Comparison of ENCODE assay signal across 8 cellular contexts in genomic region chr10:114767101-114767588, GRCh38. TPM values are rescaled to one million over a fixed set of nuclear protein-coding genes. Genes with fewer than 3 reads are reported as not detected.
DNase-seq lines count a peak whose midpoint lies in the region; ATAC-seq, FAIRE-seq and TF ChIP-seq lines count a peak whose summit lies in the region.

No MANE protein-coding gene starts in this region.

- H3K36me3 Mint-ChIP-seq in HFFc6 (ENCODE audit: low read depth): no peaks in the 10 kb centered on the region
- H3K36me3 Mint-ChIP-seq in stimulated activated memory B cell treated with anti-CD40 and anti-IgM and Interleukin-4, amounts not matched to agents 10 μg/mL and 1 μg/mL and 100 μg/mL, for 72 hours: no peaks in the 10 kb centered on the region

- H3K9me3 Mint-ChIP-seq in HFFc6: no peaks in the 10 kb centered on the region
- no peaks in the 10 kb centered on the region for H3K9me3 Mint-ChIP-seq in stimulated activated memory B cell treated with anti-CD40 and anti-IgM and Interleukin-4, amounts not matched to agents 10 μg/mL and 1 μg/mL and 100 μg/mL, for 72 hours

- BruUV-seq in GM12878 (replicated peaks; lab: Mats Ljungman, UMichigan): no TSS peak

- RAD21 ChIA-PET in GM12878 (lab: Charles Lee; ENCODE audit: unreplicated experiment): no interaction called here

- H3K4me3 ChIP-seq in A549 (peak overlapping the region; percentile 96), GM12878 (peak overlapping the region; percentile 36; the same call in 1 of the 2 replicates), kidney (ENCODE audit: low read length in 2 of 2) (peak overlapping the region; percentile 66 to 72), tibial artery (peak overlapping the region; percentile 53 to 71)

- TF ChIP-seq RAD21 in A549 (conservative IDR thresholded peaks at IDR 0.05 in 1 of 2, IDR thresholded peaks at IDR 0.05 in 1 of 2): no peak
- no peak for TF ChIP-seq RAD21 in GM12878 (IDR thresholded peaks at IDR 0.05; ENCODE audit: insufficient read depth, low read depth, low read length)

- SMC1A ChIA-PET in GM12878 (lab: Charles Lee; ENCODE audit: uncharacterized antibody, unreplicated experiment): no interaction called here

- no peak overlapping the region for H2AFZ ChIP-seq in GM12878 (ENCODE audit: control insufficient read depth, low read depth, low read length)

- peak overlapping the region; percentile 86 for H3K4me2 ChIP-seq in A549
- H3K4me2 ChIP-seq in GM12878 (ENCODE audit: control insufficient read depth, insufficient read depth): peak overlapping the region; percentile 42; the same call in 1 of the 2 replicates

- ATAC-seq in A549 (peak in 1 of 2 experiments; percentile 58; a peak in 3 of 6 replicates), GM12878 (no peak), GM21390 (IDR thresholded peaks at IDR 0.05; ENCODE audit: unreplicated experiment) (no peak), HG02884 (IDR thresholded peaks at IDR 0.05; ENCODE audit: unreplicated experiment) (no peak)
- no peak for ATAC-seq in stimulated activated memory B cell treated with anti-CD40 and anti-IgM and Interleukin-4, amounts not matched to agents 10 μg/mL and 1 μg/mL and 100 μg/mL, for 72 hours

- no peak for TF ChIP-seq EP300 in A549 (IDR thresholded peaks at IDR 0.05)
- TF ChIP-seq EP300 in GM12878 (IDR thresholded peaks at IDR 0.05; ENCODE audit: borderline replicate concordance in 1 of 2, control insufficient read depth in 1 of 2, low read depth in 2 of 2, low read length in 2 of 2): no peak

- H3K9me3 ChIP-seq in A549 (no peaks in the 10 kb centered on the region), GM12878 (replicated peaks; ENCODE audit: control insufficient read depth, insufficient read depth, low read length) (no peaks in the 10 kb centered on the region), kidney (ENCODE audit: control insufficient read depth in 1 of 2, low read length in 2 of 2) (no peaks in the 10 kb centered on the region), tibial artery (no peaks in the 10 kb centered on the region)

- FAIRE-seq in A549 (lab: Jason Lieb, UNC) (no peak), GM12878 (lab: Jason Lieb, UNC) (no peak), kidney (lab: Jason Lieb, UNC) (no peak)

- DNase-seq in A549 (ENCODE audit: low read depth in 1 of 2, low spot score in 1 of 2) (peak in 1 of 2 experiments; percentile 24), HFFc6 (peak; percentile 60), GM12878 (ENCODE audit: low read depth, low spot score) (no peak), kidney (no peak), tibial artery (no peak)

- H3K4me1 ChIP-seq in A549: peaks cover 16% of the 10 kb centered on the region; the same call in 2 of the 3 replicates
- H3K4me1 ChIP-seq in GM12878 (ENCODE audit: control insufficient read depth, insufficient read depth, low read length): no peaks in the 10 kb centered on the region
- no peaks in the 10 kb centered on the region for H3K4me1 ChIP-seq in kidney (ENCODE audit: control insufficient read depth in 1 of 2, insufficient read depth in 1 of 2, low read depth in 1 of 2, low read length in 2 of 2)
- peaks cover 0 to 17% (median 12%) of the 10 kb centered on the region in 4 donors for H3K4me1 ChIP-seq in tibial artery

- H3K4me3 Mint-ChIP-seq in HFFc6: peak overlapping the region; percentile 91
- no peak overlapping the region for H3K4me3 Mint-ChIP-seq in stimulated activated memory B cell treated with anti-CD40 and anti-IgM and Interleukin-4, amounts not matched to agents 10 μg/mL and 1 μg/mL and 100 μg/mL, for 72 hours

- POLR2A ChIA-PET in A549 (lab: Yijun Ruan, JAX): no interaction called here
- POLR2A ChIA-PET in GM12878 (lab: Charles Lee): no interaction called here

- CTCF ChIA-PET in A549 (lab: Yijun Ruan, JAX) (interaction anchor here (0.7 to 1.5 kb wide), 5 partner anchors 19 to 296 kb away, joined by 3 to 7 read pairs (median 3); no protein-coding TSS in a partner anchor), GM12878 (lab: Yijun Ruan, JAX) (interaction anchor here (0.6 to 1.1 kb wide), 2 partner anchors 19 to 215 kb away, joined by 3 read pairs; no protein-coding TSS in a partner anchor)

- peak overlapping the region; percentile 67 for H3K27ac Mint-ChIP-seq in HFFc6
- no peak overlapping the region for H3K27ac Mint-ChIP-seq in stimulated activated memory B cell treated with anti-CD40 and anti-IgM and Interleukin-4, amounts not matched to agents 10 μg/mL and 1 μg/mL and 100 μg/mL, for 72 hours

- H3K79me2 ChIP-seq in GM12878 (ENCODE audit: control insufficient read depth, insufficient read depth, low read length): no peaks in the 10 kb centered on the region

- peaks cover 0 to 12% of the 10 kb centered on the region in 2 experiments for H3K27me3 ChIP-seq in GM12878 (replicated peaks in 1 of 2; ENCODE audit: control insufficient read depth in 2 of 2, insufficient read depth in 2 of 2, low read length in 1 of 2)
- peaks cover 0 to 5% of the 10 kb centered on the region in 2 donors for H3K27me3 ChIP-seq in tibial artery

- TF ChIP-seq POLR2A in A549 (IDR thresholded peaks at IDR 0.05; ENCODE audit: low read length) (no peak), GM12878 (IDR thresholded peaks at IDR 0.05; ENCODE audit: low read depth, low read length) (no peak)

- peaks cover 30% of the 10 kb centered on the region for H3K4me1 Mint-ChIP-seq in HFFc6 (ENCODE audit: low read depth)
- no peaks in the 10 kb centered on the region for H3K4me1 Mint-ChIP-seq in stimulated activated memory B cell treated with anti-CD40 and anti-IgM and Interleukin-4, amounts not matched to agents 10 μg/mL and 1 μg/mL and 100 μg/mL, for 72 hours

- no peaks in the 10 kb centered on the region for H4K20me1 ChIP-seq in GM12878 (ENCODE audit: control insufficient read depth, insufficient read depth)

- H3K27ac ChIP-seq in A549 (peak overlapping the region; percentile 76 to 95), GM12878 (ENCODE audit: control insufficient read depth, insufficient read depth) (no peak overlapping the region), kidney (ENCODE audit: low read depth in 2 of 2, low read length in 2 of 2) (peak overlapping the region; percentile 54 to 58), tibial artery (no peak overlapping the region)

- 39% methylated on average over 8 of the region's 8 CpGs for WGBS in A549 (ENCODE audit: missing lambda C conversion rate)
- 52% methylated on average over 8 of the region's 8 CpGs for WGBS in GM12878 (ENCODE audit: insufficient coverage, insufficient replicate concordance, low lambda C conversion rate, missing lambda C conversion rate)

- peaks cover 2% of the 10 kb centered on the region; the same call in 1 of the 2 replicates for H3K27me3 Mint-ChIP-seq in HFFc6 (ENCODE audit: insufficient read depth)
- peaks cover 50% of the 10 kb centered on the region for H3K27me3 Mint-ChIP-seq in stimulated activated memory B cell treated with anti-CD40 and anti-IgM and Interleukin-4, amounts not matched to agents 10 μg/mL and 1 μg/mL and 100 μg/mL, for 72 hours

- TF ChIP-seq CTCF in A549 (IDR thresholded peaks at IDR 0.05) (no peak), HFFc6 (IDR thresholded peaks at IDR 0.05) (no peak), GM12878 (IDR thresholded peaks at IDR 0.05 in 2 of 3, conservative IDR thresholded peaks at IDR 0.05 in 1 of 3; ENCODE audit: control insufficient read depth in 2 of 3, extremely low read depth in 1 of 3, insufficient read depth in 1 of 3, low read depth in 3 of 3, low read length in 3 of 3) (no peak), kidney (IDR thresholded peaks at IDR 0.05; ENCODE audit: borderline replicate concordance, extremely low read depth, insufficient read depth) (no peak), tibial artery (IDR thresholded peaks at IDR 0.05) (no peak)

- no peak overlapping the region for H3K9ac ChIP-seq in GM12878 (ENCODE audit: control insufficient read depth, insufficient read depth, low read length)
- H3K9ac ChIP-seq in kidney (ENCODE audit: low read length in 2 of 2): peak overlapping the region in 1 of 2 donors; percentile 55

- in situ Hi-C loops in GM12878 (cut with MboI): no loop called here

- H3K36me3 ChIP-seq in GM12878 (ENCODE audit: control insufficient read depth in 2 of 2, insufficient read depth in 2 of 2, low read length in 1 of 2) (no peaks in the 10 kb centered on the region), kidney (ENCODE audit: control insufficient read depth in 1 of 2, insufficient read depth in 2 of 2, low read length in 2 of 2) (no peaks in the 10 kb centered on the region), tibial artery (no peaks in the 10 kb centered on the region)

- intact Hi-C loops in GM12878 (cut with micrococcal nuclease; ENCODE audit: unreplicated experiment): no loop called here
- intact Hi-C loops in kidney (cut with DNase I): no loop called here
- intact Hi-C loops in tibial artery (cut with DNase I; ENCODE audit: low total_unique reads): no loop called here

TF ChIP-seq in A549, 52 proteins besides CTCF, POLR2A, EP300 and RAD21:
- no peak for TF ChIP-seq KDM5A (IDR thresholded peaks at IDR 0.05)
TF ChIP-seq in A549: peak in this region for 0.

TF ChIP-seq in GM12878, 131 proteins besides CTCF, POLR2A, EP300 and RAD21 (continues in another document):
- TF ChIP-seq SMAD5 (IDR thresholded peaks at IDR 0.05; ENCODE audit: low read depth): no peak

RNA-seq across cellular contexts. Expression of gene FHIP2A, which starts 54.4 kb away (rescaled TPM):
- polyA plus RNA-seq in A549 (2011; rRNA removed) (18.2 and 18.4 TPM in 2 replicates), A549 (2017; fragmentation: RNase III; extraction: RNeasy Plus Mini Kit Qiagen cat#74134 plus additional on column Dnase treatment) (8.8 to 9.5 TPM (median 8.9 TPM) in 3 replicates), GM12878 (2011; rRNA removed) (16.8 and 24.1 TPM in 2 replicates), GM12878 (2014; fragmentation: Illumina TruSeq; extraction: Trizol) (18.0 and 21.6 TPM in 2 replicates), GM12878 (2014; fragmentation: Nextera tagmentation; extraction: Ambion mirVana) (1 to 10 TPM; 6.8 to 9.2 TPM), GM12878 (2014; rRNA removed) (10.7 and 13.0 TPM in 2 replicates), GM12878 (2016; fragmentation: Nextera tagmentation; extraction: Ambion mirVana) (10 to 100 TPM; 20.7 to 26.5 TPM), kidney (ENCODE audit: insufficient read depth, low read depth, low replicate concordance) (5.2 TPM)
- 2.1 and 2.5 TPM in 2 replicates for polyA plus RNA-seq in A549 (2012; cell fraction: cytosol; rRNA removed)
- polyA plus RNA-seq in A549 (2012; cell fraction: nucleus; rRNA removed): 7.5 and 9.2 TPM in 2 replicates
- polyA minus RNA-seq in A549 (2011; rRNA and poly(A)+ RNA removed): 22.3 and 30.3 TPM in 2 replicates
- 10 to 100 TPM; 35.1 to 54.1 (median 42.6) TPM for total RNA-seq in HFFc6 (2021; fragmentation: NEBNext Ultra II Directional; extraction: Animal tissue kit (Norgen Biotek cat#: 25700))
- total RNA-seq in GM12878 (2013; cell fraction: nucleolus; rRNA removed): 31.8 and 35.9 TPM in 2 replicates
- total RNA-seq in GM12878 (2014; rRNA removed) (10.2 and 14.0 TPM in 2 replicates), GM12878 (2014; rRNA removed; fragmentation: Illumina TruSeq; extraction: Trizol) (17.3 and 18.0 TPM in 2 replicates), GM12878 (2021) (26.6 and 30.4 TPM in 2 replicates), kidney (26.2 TPM)
- polyA plus RNA-seq in GM12878 (2011; ENCODE audit: low read depth): 7.3 TPM
- polyA plus RNA-seq in GM12878 (2011; cell fraction: cytosol; rRNA removed): 5.7 and 7.1 TPM in 2 replicates
- 20.9 and 22.2 TPM in 2 replicates for polyA plus RNA-seq in GM12878 (2011; cell fraction: nucleus; rRNA removed)
- polyA plus RNA-seq in GM12878 (2012): 12.7 and 14.4 TPM in 2 replicates
- 16.7 and 26.6 TPM in 2 replicates for polyA minus RNA-seq in GM12878 (2011; rRNA and poly(A)+ RNA removed)
- 17.4 and 30.0 TPM in 2 replicates for polyA minus RNA-seq in GM12878 (2011; cell fraction: cytosol; rRNA and poly(A)+ RNA removed)
- polyA minus RNA-seq in GM12878 (2011; cell fraction: nucleus; rRNA and poly(A)+ RNA removed): 10.8 and 14.2 TPM in 2 replicates

Comparison
In these comparisons a context has a peak if more than half of its experiments do, and no peak if none do; other contexts are left out.
1. H3K27ac ChIP-seq: peak in A549 (2 of 2) and kidney (2 of 2); none in GM12878 (single experiment) and tibial artery (0 of 2).
2. H3K4me3 ChIP-seq: peak in every context shown above with its lines; median percentile 96 in A549; 69 in kidney; 62 in tibial artery; 36 in GM12878.